ENCODE assay signal across 20 cellular contexts in genomic region chr3:148466143-148466542, GRCh38.
A peak's percentile ranks its signal among the peaks of the same experiment; 100 is the strongest.
DNase-seq lines count a peak whose midpoint lies in the region; ATAC-seq, FAIRE-seq and TF ChIP-seq lines count a peak whose summit lies in the region.
"Had no signal": no experiment of that assay in that cellular context is flagged by ENCODE, and none has a peak within 500 bp of the region (broad histone marks: within the 10 kb centered on the region; RNA-seq: fewer than 3 reads in every experiment).

No MANE protein-coding gene starts in this region.

- H3K9me3 ChIP-seq in SK-N-SH (no peaks in the 10 kb centered on the region), adipocyte (ENCODE audit: control insufficient read depth, low read length) (no peaks in the 10 kb centered on the region)
- H3K9me3 ChIP-seq: tibial nerve had no signal

- ATAC-seq in SK-N-SH treated with all-trans-retinoic acid at 6 μM for 48 hours = no peak
- ATAC-seq in foreskin keratinocyte = no peak
- ATAC-seq: activated CD4-positive, alpha-beta T cell treated with anti-CD3 and anti-CD28 coated beads for 36 hours; HepG2 had no signal

- no peak for TF ChIP-seq CTCF in SK-N-SH (IDR thresholded peaks at IDR 0.05)
- TF ChIP-seq CTCF in foreskin keratinocyte (conservative IDR thresholded peaks at IDR 0.05) = no peak

- no peaks in the 10 kb centered on the region for H3K79me2 ChIP-seq in SK-N-SH (ENCODE audit: insufficient read depth)

- TF ChIP-seq RAD21 in SK-N-SH (IDR thresholded peaks at IDR 0.05; ENCODE audit: low read length) = no peak

- POLR2A ChIA-PET in SK-N-SH (lab: Yijun Ruan, JAX) = no interaction called here

- H3K27ac ChIP-seq in SK-N-SH (ENCODE audit: low read depth in 2 of 2, low read length in 1 of 2) (no peak overlapping the region), foreskin keratinocyte (no peak overlapping the region)
- H3K27ac ChIP-seq: 22Rv1, cardiac muscle cell, epithelial cell of prostate, skin epidermis, tibial nerve had no signal

- no peaks in the 10 kb centered on the region for H3F3A ChIP-seq in SK-N-SH (replicated peaks; ENCODE audit: insufficient read depth)

- TF ChIP-seq EP300 in SK-N-SH (IDR thresholded peaks at IDR 0.05; ENCODE audit: borderline replicate concordance in 1 of 2, low read depth in 1 of 2, low read length in 1 of 2) = no peak

- no peak overlapping the region for H3K4me2 ChIP-seq in SK-N-SH

- 49% methylated on average over 2 of the region's 2 CpGs for WGBS in SK-N-SH (ENCODE audit: low lambda C conversion rate)

- FAIRE-seq in urothelium cell line (lab: Jason Lieb, UNC) = no peak
- FAIRE-seq: GM12891, GM19239, HepG2 had no signal

- DNase-seq in SK-N-SH (no peak), adipocyte (ENCODE audit: low read depth) (peak; percentile 3), iPS-NIHi11 (ENCODE audit: low spot score) (peak; percentile 12), urothelium cell line (ENCODE audit: low spot score) (peak; percentile 4), foreskin keratinocyte (no peak), NCI-H146 treated with DMSO at 0.1 percent for 48 hours (lab: John Stamatoyannopoulos, UW; ENCODE audit: unreplicated experiment) (no peak), COR-L47 (lab: John Stamatoyannopoulos, UW) (no peak)
- DNase-seq: activated CD4-positive, alpha-beta T cell treated with anti-CD3 and anti-CD28 coated beads for 36 hours; H7; NCI-H1436; NCI-H748 treated with DMSO at 0.1 percent for 48 hours had no signal

- H2AFZ ChIP-seq in SK-N-SH (ENCODE audit: low read depth) = 0 out of 2 replicates have a peak overlapping the region, but pooled peaks have one; percentile 64

- no peak overlapping the region for H3K4me3 ChIP-seq in SK-N-SH (ENCODE audit: low read depth in 2 of 2, low read length in 1 of 2)
- no peak overlapping the region for H3K4me3 ChIP-seq in adipocyte (ENCODE audit: low read length)
- H3K4me3 ChIP-seq: cardiac muscle cell, skin epidermis, tibial nerve had no signal

- CTCF ChIA-PET in SK-N-SH (lab: Yijun Ruan, JAX) = interaction anchor here (1.8 kb wide), 1 partner anchor 69 kb away, joined by 4 read pairs; no protein-coding TSS in a partner anchor

- H4K20me1 ChIP-seq in SK-N-SH (ENCODE audit: insufficient read depth) = no peaks in the 10 kb centered on the region

- no peaks in the 10 kb centered on the region for H3K4me1 ChIP-seq in SK-N-SH (ENCODE audit: control insufficient read depth in 1 of 2, insufficient read depth in 2 of 2, low read depth in 1 of 2, low read length in 1 of 2)
- peaks cover 14% of the 10 kb centered on the region for H3K4me1 ChIP-seq in adipocyte (ENCODE audit: control insufficient read depth, insufficient read depth, low read length)
- H3K4me1 ChIP-seq in foreskin keratinocyte = no peaks in the 10 kb centered on the region
- H3K4me1 ChIP-seq: tibial nerve had no signal

- H3K36me3 ChIP-seq in SK-N-SH (replicated peaks in 1 of 2; ENCODE audit: control insufficient read depth in 1 of 2, insufficient read depth in 2 of 2, low read length in 1 of 2) (no peaks in the 10 kb centered on the region), adipocyte (ENCODE audit: control insufficient read depth, insufficient read depth, low read length, severe bottlenecking) (no peaks in the 10 kb centered on the region)
- H3K36me3 ChIP-seq: cardiac muscle cell, tibial nerve had no signal

- no peaks in the 10 kb centered on the region for H3K9me2 ChIP-seq in SK-N-SH

- no peak overlapping the region for H3K9ac ChIP-seq in SK-N-SH
- no peak overlapping the region for H3K9ac ChIP-seq in adipocyte (ENCODE audit: low read length)

- H3K27me3 ChIP-seq in SK-N-SH (ENCODE audit: insufficient read depth) = no peaks in the 10 kb centered on the region
- no peaks in the 10 kb centered on the region for H3K27me3 ChIP-seq in adipocyte (replicated peaks; ENCODE audit: control insufficient read depth, insufficient read depth, low read length)
- no peaks in the 10 kb centered on the region for H3K27me3 ChIP-seq in foreskin keratinocyte
- H3K27me3 ChIP-seq: cardiac muscle cell, tibial nerve had no signal

TF ChIP-seq in SK-N-SH, 30 proteins besides CTCF, POLR2A, EP300 and RAD21 (continues in another document):
- TF ChIP-seq JUND (IDR thresholded peaks at IDR 0.05) (no peak), POLR2AphosphoS5 (IDR thresholded peaks at IDR 0.05; ENCODE audit: low read depth, low read length) (no peak), FOSL2 (IDR thresholded peaks at IDR 0.05; ENCODE audit: borderline replicate concordance, low read depth) (no peak), YY1 (IDR thresholded peaks at IDR 0.05; ENCODE audit: low read depth) (no peak), EZH2phosphoT487 (IDR thresholded peaks at IDR 0.05; ENCODE audit: borderline replicate concordance, low read depth) (no peak), RCOR1 (IDR thresholded peaks at IDR 0.05; ENCODE audit: low read length) (no peak)
- TF ChIP-seq, protein P1, sequence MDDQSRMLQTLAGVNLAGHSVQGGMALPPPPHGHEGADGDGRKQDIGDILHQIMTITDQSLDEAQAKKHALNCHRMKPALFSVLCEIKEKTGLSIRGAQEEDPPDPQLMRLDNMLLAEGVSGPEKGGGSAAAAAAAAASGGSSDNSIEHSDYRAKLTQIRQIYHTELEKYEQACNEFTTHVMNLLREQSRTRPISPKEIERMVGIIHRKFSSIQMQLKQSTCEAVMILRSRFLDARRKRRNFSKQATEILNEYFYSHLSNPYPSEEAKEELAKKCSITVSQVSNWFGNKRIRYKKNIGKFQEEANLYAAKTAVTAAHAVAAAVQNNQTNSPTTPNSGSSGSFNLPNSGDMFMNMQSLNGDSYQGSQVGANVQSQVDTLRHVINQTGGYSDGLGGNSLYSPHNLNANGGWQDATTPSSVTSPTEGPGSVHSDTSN (IDR thresholded peaks at IDR 0.05) = no peak
- TF ChIP-seq, protein P2, sequence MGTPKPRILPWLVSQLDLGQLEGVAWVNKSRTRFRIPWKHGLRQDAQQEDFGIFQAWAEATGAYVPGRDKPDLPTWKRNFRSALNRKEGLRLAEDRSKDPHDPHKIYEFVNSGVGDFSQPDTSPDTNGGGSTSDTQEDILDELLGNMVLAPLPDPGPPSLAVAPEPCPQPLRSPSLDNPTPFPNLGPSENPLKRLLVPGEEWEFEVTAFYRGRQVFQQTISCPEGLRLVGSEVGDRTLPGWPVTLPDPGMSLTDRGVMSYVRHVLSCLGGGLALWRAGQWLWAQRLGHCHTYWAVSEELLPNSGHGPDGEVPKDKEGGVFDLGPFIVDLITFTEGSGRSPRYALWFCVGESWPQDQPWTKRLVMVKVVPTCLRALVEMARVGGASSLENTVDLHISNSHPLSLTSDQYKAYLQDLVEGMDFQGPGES (IDR thresholded peaks at IDR 0.05; ENCODE audit: low read depth, low read length) = no peak

TF ChIP-seq in SK-N-SH treated with all-trans-retinoic acid at 6 μM for 48 hours, 23 proteins besides CTCF, POLR2A, EP300 and RAD21 (continues in another document):
- TF ChIP-seq OSR1 (CRISPR knock-in tag; IDR thresholded peaks at IDR 0.05) = no peak
- TF ChIP-seq ZNF8 (CRISPR knock-in tag; IDR thresholded peaks at IDR 0.05) = no peak
- TF ChIP-seq POU6F1 (CRISPR knock-in tag; IDR thresholded peaks at IDR 0.05; ENCODE audit: borderline replicate concordance, low read depth) = no peak
- no peak for TF ChIP-seq ZFP30 (CRISPR knock-in tag; IDR thresholded peaks at IDR 0.05)
- TF ChIP-seq SNAI2 (CRISPR knock-in tag; IDR thresholded peaks at IDR 0.05) = no peak
- TF ChIP-seq ESRRG (CRISPR knock-in tag; IDR thresholded peaks at IDR 0.05) = no peak
- no peak for TF ChIP-seq ZFP3 (CRISPR knock-in tag; IDR thresholded peaks at IDR 0.05)
- no peak for TF ChIP-seq TCF4 (CRISPR knock-in tag; IDR thresholded peaks at IDR 0.05; ENCODE audit: borderline replicate concordance)
- TF ChIP-seq, protein P3, sequence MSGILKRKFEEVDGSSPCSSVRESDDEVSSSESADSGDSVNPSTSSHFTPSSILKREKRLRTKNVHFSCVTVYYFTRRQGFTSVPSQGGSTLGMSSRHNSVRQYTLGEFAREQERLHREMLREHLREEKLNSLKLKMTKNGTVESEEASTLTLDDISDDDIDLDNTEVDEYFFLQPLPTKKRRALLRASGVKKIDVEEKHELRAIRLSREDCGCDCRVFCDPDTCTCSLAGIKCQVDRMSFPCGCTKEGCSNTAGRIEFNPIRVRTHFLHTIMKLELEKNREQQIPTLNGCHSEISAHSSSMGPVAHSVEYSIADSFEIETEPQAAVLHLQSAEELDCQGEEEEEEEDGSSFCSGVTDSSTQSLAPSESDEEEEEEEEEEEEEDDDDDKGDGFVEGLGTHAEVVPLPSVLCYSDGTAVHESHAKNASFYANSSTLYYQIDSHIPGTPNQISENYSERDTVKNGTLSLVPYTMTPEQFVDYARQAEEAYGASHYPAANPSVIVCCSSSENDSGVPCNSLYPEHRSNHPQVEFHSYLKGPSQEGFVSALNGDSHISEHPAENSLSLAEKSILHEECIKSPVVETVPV (CRISPR knock-in tag; IDR thresholded peaks at IDR 0.05) = no peak
- TF ChIP-seq, protein P4, sequence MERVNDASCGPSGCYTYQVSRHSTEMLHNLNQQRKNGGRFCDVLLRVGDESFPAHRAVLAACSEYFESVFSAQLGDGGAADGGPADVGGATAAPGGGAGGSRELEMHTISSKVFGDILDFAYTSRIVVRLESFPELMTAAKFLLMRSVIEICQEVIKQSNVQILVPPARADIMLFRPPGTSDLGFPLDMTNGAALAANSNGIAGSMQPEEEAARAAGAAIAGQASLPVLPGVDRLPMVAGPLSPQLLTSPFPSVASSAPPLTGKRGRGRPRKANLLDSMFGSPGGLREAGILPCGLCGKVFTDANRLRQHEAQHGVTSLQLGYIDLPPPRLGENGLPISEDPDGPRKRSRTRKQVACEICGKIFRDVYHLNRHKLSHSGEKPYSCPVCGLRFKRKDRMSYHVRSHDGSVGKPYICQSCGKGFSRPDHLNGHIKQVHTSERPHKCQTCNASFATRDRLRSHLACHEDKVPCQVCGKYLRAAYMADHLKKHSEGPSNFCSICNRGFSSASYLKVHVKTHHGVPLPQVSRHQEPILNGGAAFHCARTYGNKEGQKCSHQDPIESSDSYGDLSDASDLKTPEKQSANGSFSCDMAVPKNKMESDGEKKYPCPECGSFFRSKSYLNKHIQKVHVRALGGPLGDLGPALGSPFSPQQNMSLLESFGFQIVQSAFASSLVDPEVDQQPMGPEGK (CRISPR knock-in tag; IDR thresholded peaks at IDR 0.05; ENCODE audit: borderline replicate concordance) = no peak
- TF ChIP-seq ZC3H10 (CRISPR knock-in tag; IDR thresholded peaks at IDR 0.05) = no peak
- TF ChIP-seq CSDC2 (CRISPR knock-in tag; IDR thresholded peaks at IDR 0.05) = no peak

Comparison
In these comparisons a context has a peak if more than half of its experiments do, and no peak if none do; other contexts are left out.
1. DNase-seq: peak in adipocyte (single experiment), iPS-NIHi11 (single experiment) and urothelium cell line (single experiment); none in SK-N-SH (single experiment), foreskin keratinocyte (0 of 2), NCI-H146 treated with DMSO at 0.1 percent for 48 hours (single experiment) and COR-L47 (single experiment).